Comparison of ENCODE assay signal across 8 cellular contexts in the genomic region with DNA sequence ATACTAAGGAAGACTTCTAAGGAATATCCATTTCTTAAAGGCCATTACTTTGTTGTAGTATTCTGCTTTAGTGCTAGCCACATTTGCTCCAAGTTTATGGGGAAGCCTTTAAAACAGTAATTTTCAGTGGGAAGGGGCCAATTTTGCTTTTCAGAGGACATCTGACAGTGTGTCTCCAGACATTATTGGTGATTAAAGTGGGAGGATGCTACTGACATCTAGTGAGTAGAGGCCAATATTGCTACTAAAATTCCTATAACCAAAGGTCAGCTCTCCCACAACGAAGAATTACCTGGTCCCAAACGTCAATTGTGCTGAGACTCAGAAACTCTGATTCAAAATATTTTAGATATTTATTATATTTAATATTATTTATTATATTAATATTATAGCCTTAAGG. TPM values are rescaled to one million over a fixed set of nuclear protein-coding genes. Genes with fewer than 3 reads are reported as not detected.
A peak's percentile ranks its signal among the peaks of the same experiment; 100 is the strongest.
DNase-seq lines count a peak whose midpoint lies in the region; ATAC-seq and TF ChIP-seq lines count a peak whose summit lies in the region.

No MANE protein-coding gene starts in this region.

- peaks cover 19% of the 10 kb centered on the region for H3K4me1 ChIP-seq in DOHH2 (ENCODE audit: control insufficient read depth, low read length)
- peaks cover 18% of the 10 kb centered on the region for H3K4me1 ChIP-seq in adipocyte (ENCODE audit: control insufficient read depth, insufficient read depth, low read length)

- no peaks in the 10 kb centered on the region for H3K27me3 ChIP-seq in DOHH2 (ENCODE audit: control insufficient read depth, low read length)
- no peaks in the 10 kb centered on the region for H3K27me3 ChIP-seq in adipocyte (replicated peaks; ENCODE audit: control insufficient read depth, insufficient read depth, low read length)

- H3K36me3 ChIP-seq in DOHH2 (ENCODE audit: control insufficient read depth, low read length), result no peaks in the 10 kb centered on the region
- H3K36me3 ChIP-seq in adipocyte (ENCODE audit: control insufficient read depth, insufficient read depth, low read length, severe bottlenecking), result no peaks in the 10 kb centered on the region

- H3K79me2 ChIP-seq in DOHH2 (ENCODE audit: control insufficient read depth, low read length), result peaks cover 7% of the 10 kb centered on the region

- no peak overlapping the region for H3K9ac ChIP-seq in adipocyte (ENCODE audit: low read length)

- peak; percentile 55 for DNase-seq in M059J (ENCODE audit: low read depth)
- peak; percentile 66 for DNase-seq in adipocyte (ENCODE audit: low read depth)
- DNase-seq in kidney glomerular epithelial cell (lab: John Stamatoyannopoulos, UW), result peak; percentile 12
- no peak for DNase-seq in activated CD4-positive, alpha-beta T cell treated with anti-CD3 and anti-CD28 coated beads for 48 hours
- no peak for DNase-seq in NCI-H774 (lab: John Stamatoyannopoulos, UW)

- no peaks in the 10 kb centered on the region for H3K9me2 ChIP-seq in DOHH2 (replicated peaks; ENCODE audit: control insufficient read depth, low read length)

- ATAC-seq in GM19351 (IDR thresholded peaks at IDR 0.05; ENCODE audit: unreplicated experiment), result no peak
- no peak for ATAC-seq in HG03280 (IDR thresholded peaks at IDR 0.05; ENCODE audit: unreplicated experiment)

- peak; percentile 52 for TF ChIP-seq CTCF in DOHH2 (IDR thresholded peaks at IDR 0.05; ENCODE audit: low read depth, low read length, poor library complexity, severe bottlenecking)

- H3K4me2 ChIP-seq in DOHH2 (ENCODE audit: low read length), result peak overlapping the region; percentile 28; the same call in 1 of the 2 replicates

- no peak overlapping the region for H3K27ac ChIP-seq in DOHH2 (ENCODE audit: low read depth, low read length)

- H3K9me3 ChIP-seq in DOHH2 (ENCODE audit: control insufficient read depth, insufficient read depth, low read length) (no peaks in the 10 kb centered on the region), adipocyte (ENCODE audit: control insufficient read depth, low read length) (no peaks in the 10 kb centered on the region)

- no peaks in the 10 kb centered on the region for H4K20me1 ChIP-seq in DOHH2 (ENCODE audit: control insufficient read depth, insufficient read depth, low read depth, low read length)

- H3K4me3 ChIP-seq in DOHH2 (ENCODE audit: low read length) (no peak overlapping the region), adipocyte (ENCODE audit: low read length) (no peak overlapping the region)

- H3F3A ChIP-seq in DOHH2 (ENCODE audit: control insufficient read depth, insufficient read depth), result no peaks in the 10 kb centered on the region

RNA-seq across cellular contexts. Expression of a gene that starts 24.8 kb away (rescaled TPM):
- total RNA-seq in M059J (2014; rRNA removed; shearing (Covaris generic)), result not detected in 2 replicates

Comparison
In these comparisons a context has a peak if more than half of its experiments do, and no peak if none do; other contexts are left out.
1. DNase-seq: peak in M059J (single experiment), adipocyte (single experiment) and kidney glomerular epithelial cell (single experiment); none in activated CD4-positive, alpha-beta T cell treated with anti-CD3 and anti-CD28 coated beads for 48 hours (single experiment) and NCI-H774 (single experiment).